31 cellular contexts compared by ENCODE assay signal in genomic region chr1:59444520-59444919, GRCh38.
A peak's percentile ranks its signal among the peaks of the same experiment; 100 is the strongest.
DNase-seq lines count a peak whose midpoint lies in the region; ATAC-seq and TF ChIP-seq lines count a peak whose summit lies in the region.
"Had no signal": no experiment of that assay in that cellular context is flagged by ENCODE, and none has a peak within 500 bp of the region (broad histone marks: within the 10 kb centered on the region; RNA-seq: fewer than 3 reads in every experiment).

No MANE protein-coding gene starts in this region.

- H3K4me3 ChIP-seq in PC-3 (ENCODE audit: low read length) (no peak overlapping the region), muscle layer of duodenum (ENCODE audit: low read depth in 1 of 2, low read length in 2 of 2) (no peak overlapping the region), tibial artery (no peak overlapping the region)
- H3K4me3 ChIP-seq: cardiac muscle cell, colonic mucosa, left lung, prostate gland had no signal

- TF ChIP-seq CTCF in PC-3 (conservative IDR thresholded peaks at IDR 0.05; ENCODE audit: low read depth, low read length) (no peak), tibial artery (IDR thresholded peaks at IDR 0.05) (no peak)

- POLR2A ChIA-PET in PC-3 (lab: Charles Lee; ENCODE audit: unreplicated experiment), result interaction anchor here (0.8 to 1.1 kb wide), 2 partner anchors 17 to 128 kb away, joined by 3 to 4 read pairs; no protein-coding TSS in a partner anchor

- H3K9ac ChIP-seq in PC-3 (ENCODE audit: low read length), result no peak overlapping the region

- H3K79me2 ChIP-seq in PC-3 (ENCODE audit: low read length), result no peaks in the 10 kb centered on the region

- H3K36me3 ChIP-seq in PC-3 (ENCODE audit: low read depth, low read length) (no peaks in the 10 kb centered on the region), muscle layer of duodenum (ENCODE audit: control insufficient read depth in 1 of 2, insufficient read depth in 2 of 2, low read length in 2 of 2) (no peaks in the 10 kb centered on the region), tibial artery (no peaks in the 10 kb centered on the region)
- H3K36me3 ChIP-seq: cardiac muscle cell, colonic mucosa, left lung, prostate gland had no signal

- intact Hi-C loops in PC-3 (cut with micrococcal nuclease), result loop anchor here (10.0 kb wide), 1 partner anchor 300 kb away; no protein-coding TSS in a partner anchor
- intact Hi-C loops in tibial artery (cut with DNase I; ENCODE audit: low total_unique reads), result no loop called here

- H2AFZ ChIP-seq in PC-3 (ENCODE audit: low read length), result no peak overlapping the region

- no TSS peak for BruUV-seq in PC-3 (replicated peaks; lab: Mats Ljungman, UMichigan)

- H3K27me3 ChIP-seq in PC-3 (ENCODE audit: low read length) (no peaks in the 10 kb centered on the region), muscle layer of duodenum (ENCODE audit: low read depth, low read length) (no peaks in the 10 kb centered on the region), tibial artery (no peaks in the 10 kb centered on the region)
- H3K27me3 ChIP-seq: cardiac muscle cell, colonic mucosa, left lung had no signal

- peak overlapping the region; percentile 33 for H3K4me2 ChIP-seq in PC-3 (ENCODE audit: low read length)

- H3F3A ChIP-seq in PC-3 (ENCODE audit: low read length, unreplicated experiment), result no peaks in the 10 kb centered on the region

- H3K4me1 ChIP-seq in PC-3 (ENCODE audit: insufficient read depth, low read length) (peaks cover 56% of the 10 kb centered on the region), muscle layer of duodenum (ENCODE audit: control insufficient read depth in 1 of 2, insufficient read depth in 2 of 2, low read length in 2 of 2) (peaks cover 0 to 12% of the 10 kb centered on the region in 2 donors), tibial artery (peaks cover 0 to 44% (median 24%) of the 10 kb centered on the region in 4 donors)
- H3K4me1 ChIP-seq: colonic mucosa, prostate gland had no signal

- H3K9me2 ChIP-seq in PC-3 (replicated peaks; ENCODE audit: low read length), result no peaks in the 10 kb centered on the region

- ATAC-seq in PC-3, result no peak
- no peak for ATAC-seq in HG02678 (IDR thresholded peaks at IDR 0.05; ENCODE audit: unreplicated experiment)
- ATAC-seq: activated CD4-positive, alpha-beta T cell treated with anti-CD3 and anti-CD28 coated beads for 36 hours; activated CD8-positive, alpha-beta T cell treated with anti-CD3 and anti-CD28 coated beads for 36 hours; natural killer cell had no signal

- H3K9me3 ChIP-seq in PC-3 (ENCODE audit: low read length), result no peaks in the 10 kb centered on the region
- H3K9me3 ChIP-seq in muscle layer of duodenum (ENCODE audit: control insufficient read depth in 1 of 2, low read length in 2 of 2), result no peaks in the 10 kb centered on the region
- no peaks in the 10 kb centered on the region for H3K9me3 ChIP-seq in tibial artery
- H3K9me3 ChIP-seq: colonic mucosa, left lung, prostate gland had no signal

- peak overlapping the region; percentile 48 for H3K27ac ChIP-seq in PC-3 (ENCODE audit: low read length)
- peak overlapping the region; percentile 74 for H3K27ac ChIP-seq in epithelial cell of prostate
- peak overlapping the region; percentile 36 for H3K27ac ChIP-seq in muscle layer of duodenum (ENCODE audit: low read length)
- peak overlapping the region; percentile 65 to 73 for H3K27ac ChIP-seq in tibial artery
- H3K27ac ChIP-seq: cardiac muscle cell, colonic mucosa had no signal

- DNase-seq in PC-3 (no peak), epithelial cell of prostate (ENCODE audit: low read depth, low spot score) (no peak), tibial artery (no peak), SHP77 (lab: John Stamatoyannopoulos, UW) (no peak), UCSD-AML1 (lab: John Stamatoyannopoulos, UW; ENCODE audit: unreplicated experiment) (no peak), NOMO-1 treated with DMSO at 0.1 percent for 48 hours (lab: John Stamatoyannopoulos, UW; ENCODE audit: unreplicated experiment) (no peak)
- DNase-seq: activated CD4-positive, alpha-beta T cell treated with anti-CD3 and anti-CD28 coated beads for 36 hours; activated CD8-positive, alpha-beta memory T cell treated with anti-CD3 and anti-CD28 coated beads, Interleukin-2, amount 50 U/mL, for 48 hours; activated CD8-positive, alpha-beta T cell treated with anti-CD3 and anti-CD28 coated beads for 36 hours; activated naive CD8-positive, alpha-beta T cell treated with anti-CD3 and anti-CD28 coated beads for 36 hours; colonic mucosa; DMS153; effector CD8-positive, alpha-beta T cell; glutamatergic neuron; H7; KBM-7; midbrain; natural killer cell; NCI-H1105; NCI-H187; NCI-H526; occipital lobe; Right ventricle myocardium superior; stimulated activated CD4-positive, alpha-beta T cell treated with anti-CD3 and anti-CD28 coated beads, Interleukin-15, amount 100 ng/mL, for 24 hours; stimulated activated CD4-positive, alpha-beta T cell treated with anti-CD3 and anti-CD28 coated beads, Interleukin-4, amount 100 ng/mL, for 4 hours; SW 1271 had no signal

- CTCF ChIA-PET in PC-3 (lab: Charles Lee), result no interaction called here

- no peaks in the 10 kb centered on the region for H4K20me1 ChIP-seq in PC-3 (ENCODE audit: low read length)
